In genomic region chr1:1399187-1399869, GRCh38 we compare ENCODE assay signal across 1 cellular context.
TF ChIP-seq lines count a peak whose summit lies in the region.

TSS of gene CCNL2 (minus strand) at chr1:1399335. CDS start at chr1:1399306, 29 bp downstream.

TF ChIP-seq in HepG2, 621 proteins besides CTCF, POLR2A, EP300 and RAD21 (continued from another document and continues in another):
- TF ChIP-seq FOXP4 (CRISPR knock-in tag; IDR thresholded peaks at IDR 0.05) (peak; percentile 36; the same call in 1 of the 2 replicates), STAT5B (CRISPR knock-in tag; IDR thresholded peaks at IDR 0.05) (no peak), ZBTB26 (CRISPR knock-in tag; IDR thresholded peaks at IDR 0.05; ENCODE audit: borderline replicate concordance) (peak; percentile 39; the same call in 1 of the 2 replicates), ZSCAN21 (CRISPR knock-in tag; IDR thresholded peaks at IDR 0.05; ENCODE audit: borderline replicate concordance) (peak; percentile 77), LRRFIP1 (CRISPR knock-in tag; conservative IDR thresholded peaks at IDR 0.05) (no peak), ZNF383 (CRISPR knock-in tag; IDR thresholded peaks at IDR 0.05; ENCODE audit: borderline replicate concordance) (peak; percentile 92; the same call in 1 of the 2 replicates), ZNF549 (CRISPR knock-in tag; IDR thresholded peaks at IDR 0.05) (no peak), ZNF691 (CRISPR knock-in tag; IDR thresholded peaks at IDR 0.05; ENCODE audit: borderline replicate concordance, low read depth) (peak; percentile 44; the same call in 1 of the 2 replicates), MLX (CRISPR knock-in tag; IDR thresholded peaks at IDR 0.05) (no peak), ZNF83 (CRISPR knock-in tag; IDR thresholded peaks at IDR 0.05; ENCODE audit: borderline replicate concordance) (0 out of 2 replicates have a peak, but pooled peaks have one; percentile 20), KDM3A (CRISPR knock-in tag; IDR thresholded peaks at IDR 0.05; ENCODE audit: low read depth) (peak; percentile 78), SP5 (CRISPR knock-in tag; IDR thresholded peaks at IDR 0.05; ENCODE audit: borderline replicate concordance, low read depth) (peak; percentile 81), ZNF460 (CRISPR knock-in tag; IDR thresholded peaks at IDR 0.05; ENCODE audit: borderline replicate concordance) (no peak), TGIF2 (CRISPR knock-in tag; IDR thresholded peaks at IDR 0.05) (0 out of 2 replicates have a peak, but pooled peaks have one; percentile 27), TAF1 (CRISPR knock-in tag; IDR thresholded peaks at IDR 0.05) (peak; percentile 88; the same call in 1 of the 2 replicates), CHD4 (IDR thresholded peaks at IDR 0.05; ENCODE audit: borderline replicate concordance, low read length) (no peak), ZNF281 (CRISPR knock-in tag; IDR thresholded peaks at IDR 0.05; ENCODE audit: borderline replicate concordance) (peak; percentile 9; the same call in 1 of the 2 replicates), U2AF1 (optimal IDR thresholded peaks at IDR 0.05; ENCODE audit: low read depth, low read length) (peak; percentile 52), ZKSCAN1 (IDR thresholded peaks at IDR 0.05; ENCODE audit: low read length) (no peak), MAFG (CRISPR knock-in tag; IDR thresholded peaks at IDR 0.05) (no peak), ONECUT2 (CRISPR knock-in tag; IDR thresholded peaks at IDR 0.05) (no peak), ZNF660 (CRISPR knock-in tag; IDR thresholded peaks at IDR 0.05; ENCODE audit: borderline replicate concordance, low read depth) (no peak), NFKB2 (CRISPR knock-in tag; IDR thresholded peaks at IDR 0.05; ENCODE audit: borderline replicate concordance) (peak; percentile 45; the same call in 1 of the 2 replicates), ZNF546 (CRISPR knock-in tag; conservative IDR thresholded peaks at IDR 0.05) (peak; percentile 22; the same call in 1 of the 2 replicates), ZBED4 (CRISPR knock-in tag; IDR thresholded peaks at IDR 0.05; ENCODE audit: borderline replicate concordance) (peak; percentile 72; the same call in 1 of the 2 replicates), CEBPG (CRISPR knock-in tag; IDR thresholded peaks at IDR 0.05) (no peak), ZNF570 (CRISPR knock-in tag; IDR thresholded peaks at IDR 0.05; ENCODE audit: borderline replicate concordance) (no peak), MNT (IDR thresholded peaks at IDR 0.05) (peak; percentile 66), ZNF34 (CRISPR knock-in tag; IDR thresholded peaks at IDR 0.05; ENCODE audit: borderline replicate concordance) (peak; percentile 97), ZNF275 (CRISPR knock-in tag; IDR thresholded peaks at IDR 0.05; ENCODE audit: borderline replicate concordance) (no peak), DPF2 (CRISPR knock-in tag; IDR thresholded peaks at IDR 0.05; ENCODE audit: borderline replicate concordance, low read depth) (no peak), ZNF883 (CRISPR knock-in tag; IDR thresholded peaks at IDR 0.05; ENCODE audit: not compliant biosample characterization) (peak; percentile 18), NFKBIZ (CRISPR knock-in tag; IDR thresholded peaks at IDR 0.05) (peak; percentile 50; the same call in 1 of the 2 replicates), ISL2 (CRISPR knock-in tag; IDR thresholded peaks at IDR 0.05) (peak; percentile 66; the same call in 1 of the 2 replicates), THAP9 (CRISPR knock-in tag; IDR thresholded peaks at IDR 0.05; ENCODE audit: borderline replicate concordance) (peak; percentile 56; the same call in 1 of the 2 replicates)
